In genomic region chrX:20140410-20140809, GRCh38 we compare ENCODE assay signal across 1 cellular context.
TF ChIP-seq lines count a peak whose summit lies in the region.

No MANE protein-coding gene starts in this region.

TF ChIP-seq in H1, 55 proteins besides CTCF, POLR2A, EP300 and RAD21:
- TF ChIP-seq CBX5 (IDR thresholded peaks at IDR 0.05; ENCODE audit: low read depth, low read length) = no peak
- no peak for TF ChIP-seq MAFK (IDR thresholded peaks at IDR 0.05; ENCODE audit: low read depth, low read length)
- TF ChIP-seq EGR1 (IDR thresholded peaks at IDR 0.05; ENCODE audit: borderline replicate concordance, low read depth, low read length) = no peak
- TF ChIP-seq PHF8 (conservative IDR thresholded peaks at IDR 0.05; ENCODE audit: low read depth, low read length) = no peak
- TF ChIP-seq SRF (IDR thresholded peaks at IDR 0.05; ENCODE audit: low read depth, low read length) = no peak
- no peak for TF ChIP-seq CEBPB (IDR thresholded peaks at IDR 0.05; ENCODE audit: low read depth, low read length)
- no peak for TF ChIP-seq GABPA (IDR thresholded peaks at IDR 0.05; ENCODE audit: borderline replicate concordance, insufficient read depth, low read length)
- TF ChIP-seq SIRT6 (IDR thresholded peaks at IDR 0.05; ENCODE audit: low read length) = no peak
- no peak for TF ChIP-seq KDM4A (IDR thresholded peaks at IDR 0.05; ENCODE audit: low read depth, low read length, severe bottlenecking)
